In genomic region chr10:123864923-123865322, GRCh38 we compare ENCODE assay signal across 23 cellular contexts. TPM values are rescaled to one million over a fixed set of nuclear protein-coding genes. Genes with fewer than 3 reads are reported as not detected.
"Had no signal": no experiment of that assay in that cellular context is flagged by ENCODE, and none has a peak within 500 bp of the region (broad histone marks: within the 10 kb centered on the region; RNA-seq: fewer than 3 reads in every experiment).

No MANE protein-coding gene starts in this region.

- H3K27ac Mint-ChIP-seq: activated CD4-positive, alpha-beta memory T cell treated with anti-CD3 and anti-CD28 coated beads, Interleukin-2, amount 10 ng/mL, durations not matched to agents 7 days and 5 days; activated CD4-positive, alpha-beta T cell treated with anti-CD3 and anti-CD28 coated beads, Interleukin-2, amount 10 ng/mL, durations not matched to agents 24 days and 14 days; activated naive CD4-positive, alpha-beta T cell treated with anti-CD3 and anti-CD28 coated beads for 36 hours; activated naive CD8-positive, alpha-beta T cell treated with anti-CD3 and anti-CD28 coated beads, Interleukin-2, amount 10 ng/mL, durations not matched to agents 7 days and 5 days; activated T-cell treated with anti-CD3 and anti-CD28 coated beads, Interleukin-2, amount 50 U/mL, for 72 hours; nephron progenitor cell; T-cell; T-helper 2 cell treated with Interferon-gamma antibody and Interleukin-4, amounts not matched to agents 5 μg/mL and 100 μg/mL, for 36 hours had no signal

- H3K9me3 Mint-ChIP-seq: activated CD4-positive, alpha-beta memory T cell treated with anti-CD3 and anti-CD28 coated beads, Interleukin-2, amount 10 ng/mL, durations not matched to agents 7 days and 5 days; activated CD4-positive, alpha-beta T cell treated with anti-CD3 and anti-CD28 coated beads, Interleukin-2, amount 10 ng/mL, durations not matched to agents 24 days and 14 days; activated naive CD4-positive, alpha-beta T cell treated with anti-CD3 and anti-CD28 coated beads for 36 hours; activated naive CD8-positive, alpha-beta T cell treated with anti-CD3 and anti-CD28 coated beads, Interleukin-2, amount 10 ng/mL, durations not matched to agents 7 days and 5 days; activated T-cell treated with anti-CD3 and anti-CD28 coated beads, Interleukin-2, amount 50 U/mL, for 72 hours; nephron progenitor cell; T-cell; T-helper 2 cell treated with Interferon-gamma antibody and Interleukin-4, amounts not matched to agents 5 μg/mL and 100 μg/mL, for 36 hours had no signal

- ATAC-seq: activated CD4-positive, CD25-positive, alpha-beta regulatory T cell treated with anti-CD3 and anti-CD28 coated beads, Interleukin-2, amount 50 U/mL, for 24 hours; activated T-cell treated with anti-CD3 and anti-CD28 coated beads, Interleukin-2, amount 50 U/mL, for 72 hours; body of pancreas; sciatic nerve; T-cell had no signal

- H3K4me3 Mint-ChIP-seq: activated CD4-positive, alpha-beta memory T cell treated with anti-CD3 and anti-CD28 coated beads, Interleukin-2, amount 10 ng/mL, durations not matched to agents 7 days and 5 days; activated CD4-positive, alpha-beta T cell treated with anti-CD3 and anti-CD28 coated beads, Interleukin-2, amount 10 ng/mL, durations not matched to agents 24 days and 14 days; activated naive CD4-positive, alpha-beta T cell treated with anti-CD3 and anti-CD28 coated beads for 36 hours; activated naive CD8-positive, alpha-beta T cell treated with anti-CD3 and anti-CD28 coated beads, Interleukin-2, amount 10 ng/mL, durations not matched to agents 7 days and 5 days; activated T-cell treated with anti-CD3 and anti-CD28 coated beads, Interleukin-2, amount 50 U/mL, for 72 hours; nephron progenitor cell; T-cell; T-helper 2 cell treated with Interferon-gamma antibody and Interleukin-4, amounts not matched to agents 5 μg/mL and 100 μg/mL, for 36 hours had no signal

- H3K27ac ChIP-seq: body of pancreas, VCaP had no signal

- H3K4me1 Mint-ChIP-seq: activated CD4-positive, alpha-beta memory T cell treated with anti-CD3 and anti-CD28 coated beads, Interleukin-2, amount 10 ng/mL, durations not matched to agents 7 days and 5 days; activated CD4-positive, alpha-beta T cell treated with anti-CD3 and anti-CD28 coated beads, Interleukin-2, amount 10 ng/mL, durations not matched to agents 24 days and 14 days; activated naive CD8-positive, alpha-beta T cell treated with anti-CD3 and anti-CD28 coated beads, Interleukin-2, amount 10 ng/mL, durations not matched to agents 7 days and 5 days; T-cell had no signal

- H3K27me3 ChIP-seq: body of pancreas, tibial nerve had no signal

- H3K4me1 ChIP-seq: body of pancreas had no signal

- H3K36me3 Mint-ChIP-seq: activated naive CD8-positive, alpha-beta T cell treated with anti-CD3 and anti-CD28 coated beads, Interleukin-2, amount 10 ng/mL, durations not matched to agents 7 days and 5 days; T-cell had no signal

- H3K4me3 ChIP-seq: body of pancreas, smooth muscle cell, tibial nerve had no signal

- DNase-seq: activated CD4-positive, alpha-beta memory T cell treated with anti-CD3 and anti-CD28 coated beads, Interleukin-2, amount 10 ng/mL, durations not matched to agents 7 days and 5 days; activated CD4-positive, alpha-beta T cell treated with anti-CD3 and anti-CD28 coated beads, Interleukin-2, amount 10 ng/mL, durations not matched to agents 24 days and 14 days; activated effector memory CD4-positive, alpha-beta T cell treated with Interleukin-2 at 50 U/mL for 16 hours; activated naive CD4-positive, alpha-beta T cell treated with anti-CD3 and anti-CD28 coated beads for 36 hours; activated naive CD8-positive, alpha-beta T cell treated with anti-CD3 and anti-CD28 coated beads, Interleukin-2, amount 10 ng/mL, durations not matched to agents 7 days and 5 days; activated T-cell treated with anti-CD3 and anti-CD28 coated beads, Interleukin-2, amount 50 U/mL, for 72 hours; amniotic stem cell; body of pancreas; dermis blood vessel endothelial cell; effector CD8-positive, alpha-beta T cell; erythroblast; left cardiac atrium; midbrain; nephron progenitor cell; stimulated activated CD4-positive, alpha-beta T cell treated with anti-CD3 and anti-CD28 coated beads, Interleukin-15, amount 100 ng/mL, for 24 hours; stimulated activated naive CD4-positive, alpha-beta T cell; T-cell had no signal

- H3K9me3 ChIP-seq: body of pancreas, tibial nerve had no signal

- H3K27me3 Mint-ChIP-seq: activated CD4-positive, alpha-beta memory T cell treated with anti-CD3 and anti-CD28 coated beads, Interleukin-2, amount 10 ng/mL, durations not matched to agents 7 days and 5 days; activated CD4-positive, alpha-beta T cell treated with anti-CD3 and anti-CD28 coated beads, Interleukin-2, amount 10 ng/mL, durations not matched to agents 24 days and 14 days had no signal

RNA-seq across cellular contexts. Expression of gene CPXM2, which starts 26.7 kb away (rescaled TPM):
- total RNA-seq: activated CD4-positive, alpha-beta memory T cell treated with anti-CD3 and anti-CD28 coated beads, Interleukin-2, amount 10 ng/mL, durations not matched to agents 7 days and 5 days; activated CD4-positive, alpha-beta T cell treated with anti-CD3 and anti-CD28 coated beads, Interleukin-2, amount 10 ng/mL, durations not matched to agents 24 days and 14 days; activated naive CD4-positive, alpha-beta T cell treated with anti-CD3 and anti-CD28 coated beads for 36 hours; activated naive CD8-positive, alpha-beta T cell treated with anti-CD3 and anti-CD28 coated beads, Interleukin-2, amount 10 ng/mL, durations not matched to agents 7 days and 5 days; activated T-cell treated with anti-CD3 and anti-CD28 coated beads, Interleukin-2, amount 50 U/mL, for 72 hours; T-cell had no signal
